In genomic region chr10:119250641-119251314, GRCh38 we compare ENCODE assay signal across 8 cellular contexts. TPM values are rescaled to one million over a fixed set of nuclear protein-coding genes. Genes with fewer than 3 reads are reported as not detected.
A peak's percentile ranks its signal among the peaks of the same experiment; 100 is the strongest.
DNase-seq lines count a peak whose midpoint lies in the region; ATAC-seq and TF ChIP-seq lines count a peak whose summit lies in the region.

No MANE protein-coding gene starts in this region.

- POLR2A ChIA-PET in activated CD8-positive, alpha-beta T cell treated with anti-CD3 and anti-CD28 coated beads for 36 hours (lab: Charles Lee): interaction anchor here (0.9 kb wide), 1 partner anchor 174 kb away, joined by 3 read pairs; no protein-coding TSS in a partner anchor
- POLR2A ChIA-PET in activated CD8-positive, alpha-beta T cell treated with anti-CD3 and anti-CD28 coated beads, Interleukin-2, amount 10 ng/mL, durations not matched to agents 7 days and 5 days (lab: Charles Lee): no interaction called here

- intact Hi-C loops in activated CD8-positive, alpha-beta T cell treated with anti-CD3 and anti-CD28 coated beads for 36 hours (cut with micrococcal nuclease): no loop called here
- intact Hi-C loops in right cardiac atrium (cut with DNase I): loop anchor here in 2 of 4 donors (5.0 kb wide), 1 partner anchor 38 kb away; no protein-coding TSS in a partner anchor
- intact Hi-C loops in sciatic nerve (cut with DNase I): no loop called here

- no peaks in the 10 kb centered on the region for H3K27me3 Mint-ChIP-seq in activated CD8-positive, alpha-beta T cell treated with anti-CD3 and anti-CD28 coated beads for 36 hours
- no peaks in the 10 kb centered on the region for H3K27me3 Mint-ChIP-seq in activated CD8-positive, alpha-beta T cell treated with anti-CD3 and anti-CD28 coated beads, Interleukin-2, amount 10 ng/mL, durations not matched to agents 7 days and 5 days (ENCODE audit: low read depth)

- no peak for TF ChIP-seq CTCF in activated CD8-positive, alpha-beta T cell treated with anti-CD3 and anti-CD28 coated beads for 36 hours (IDR thresholded peaks at IDR 0.05)

- peak overlapping the region; percentile 17 for H3K4me3 ChIP-seq in adipocyte (ENCODE audit: low read length)
- no peak overlapping the region for H3K4me3 ChIP-seq in right cardiac atrium (ENCODE audit: low read length)
- H3K4me3 ChIP-seq in subcutaneous abdominal adipose tissue (ENCODE audit: low read depth in 1 of 5, low read length in 5 of 5): no peak overlapping the region

- H3K9ac ChIP-seq in adipocyte (ENCODE audit: low read length) (peak overlapping the region; percentile 65), subcutaneous abdominal adipose tissue (ENCODE audit: low read length in 5 of 5) (no peak overlapping the region)

- peaks cover 30% of the 10 kb centered on the region for H3K4me1 Mint-ChIP-seq in activated CD8-positive, alpha-beta T cell treated with anti-CD3 and anti-CD28 coated beads for 36 hours (ENCODE audit: low read depth)
- peaks cover 13% of the 10 kb centered on the region for H3K4me1 Mint-ChIP-seq in activated CD8-positive, alpha-beta T cell treated with anti-CD3 and anti-CD28 coated beads, Interleukin-2, amount 10 ng/mL, durations not matched to agents 7 days and 5 days (ENCODE audit: low read depth)

- H3K27me3 ChIP-seq in adipocyte (replicated peaks; ENCODE audit: control insufficient read depth, insufficient read depth, low read length) (no peaks in the 10 kb centered on the region), right cardiac atrium (ENCODE audit: control insufficient read depth, insufficient read depth) (no peaks in the 10 kb centered on the region), subcutaneous abdominal adipose tissue (ENCODE audit: control insufficient read depth in 5 of 5, insufficient read depth in 4 of 5, low read length in 5 of 5) (no peaks in the 10 kb centered on the region)

- no peak for DNase-seq in activated CD8-positive, alpha-beta T cell treated with anti-CD3 and anti-CD28 coated beads for 36 hours
- no peak for DNase-seq in activated CD8-positive, alpha-beta T cell treated with anti-CD3 and anti-CD28 coated beads, Interleukin-2, amount 10 ng/mL, durations not matched to agents 7 days and 5 days
- DNase-seq in adipocyte (ENCODE audit: low read depth) (peak; percentile 92), right cardiac atrium (no peak), LoVo (ENCODE audit: low spot score) (no peak), sciatic nerve (ENCODE audit: low spot score) (no peak)

- H3K27ac Mint-ChIP-seq in activated CD8-positive, alpha-beta T cell treated with anti-CD3 and anti-CD28 coated beads for 36 hours: no peak overlapping the region
- no peak overlapping the region for H3K27ac Mint-ChIP-seq in activated CD8-positive, alpha-beta T cell treated with anti-CD3 and anti-CD28 coated beads, Interleukin-2, amount 10 ng/mL, durations not matched to agents 7 days and 5 days

- 20% methylated on average over 10 of the region's 10 CpGs for WGBS in right cardiac atrium

- CTCF ChIA-PET in activated CD8-positive, alpha-beta T cell treated with anti-CD3 and anti-CD28 coated beads for 36 hours (lab: Charles Lee): interaction anchor here (1.7 kb wide), 1 partner anchor 44 kb away, joined by 4 read pairs; the partner anchor contains the start of gene GRK5
- CTCF ChIA-PET in activated CD8-positive, alpha-beta T cell treated with anti-CD3 and anti-CD28 coated beads, Interleukin-2, amount 10 ng/mL, durations not matched to agents 7 days and 5 days (lab: Charles Lee): interaction anchor here (1.1 kb wide), 1 partner anchor 9 kb away, joined by 4 read pairs; no protein-coding TSS in a partner anchor

- H3K9me3 ChIP-seq in adipocyte (ENCODE audit: control insufficient read depth, low read length) (no peaks in the 10 kb centered on the region), right cardiac atrium (ENCODE audit: control insufficient read depth, low read length) (no peaks in the 10 kb centered on the region), subcutaneous abdominal adipose tissue (ENCODE audit: control insufficient read depth in 5 of 5, low read length in 5 of 5) (no peaks in the 10 kb centered on the region)

- H3K36me3 ChIP-seq in adipocyte (ENCODE audit: control insufficient read depth, insufficient read depth, low read length, severe bottlenecking) (no peaks in the 10 kb centered on the region), subcutaneous abdominal adipose tissue (ENCODE audit: control insufficient read depth in 5 of 5, insufficient read depth in 5 of 5, low read length in 5 of 5) (no peaks in the 10 kb centered on the region)

- no peaks in the 10 kb centered on the region for H3K36me3 Mint-ChIP-seq in activated CD8-positive, alpha-beta T cell treated with anti-CD3 and anti-CD28 coated beads for 36 hours (ENCODE audit: low read depth)
- H3K36me3 Mint-ChIP-seq in activated CD8-positive, alpha-beta T cell treated with anti-CD3 and anti-CD28 coated beads, Interleukin-2, amount 10 ng/mL, durations not matched to agents 7 days and 5 days (ENCODE audit: low read depth): no peaks in the 10 kb centered on the region

- no peaks in the 10 kb centered on the region for H3K9me3 Mint-ChIP-seq in activated CD8-positive, alpha-beta T cell treated with anti-CD3 and anti-CD28 coated beads for 36 hours
- no peaks in the 10 kb centered on the region for H3K9me3 Mint-ChIP-seq in activated CD8-positive, alpha-beta T cell treated with anti-CD3 and anti-CD28 coated beads, Interleukin-2, amount 10 ng/mL, durations not matched to agents 7 days and 5 days (ENCODE audit: insufficient read depth)

- H3K27ac ChIP-seq in right cardiac atrium (ENCODE audit: low read length) (peak overlapping the region; percentile 87), subcutaneous abdominal adipose tissue (ENCODE audit: low read depth, low read length) (peak overlapping the region; percentile 34)

- H3K4me3 Mint-ChIP-seq in activated CD8-positive, alpha-beta T cell treated with anti-CD3 and anti-CD28 coated beads for 36 hours: no peak overlapping the region
- H3K4me3 Mint-ChIP-seq in activated CD8-positive, alpha-beta T cell treated with anti-CD3 and anti-CD28 coated beads, Interleukin-2, amount 10 ng/mL, durations not matched to agents 7 days and 5 days: no peak overlapping the region

- H3K4me1 ChIP-seq in adipocyte (ENCODE audit: control insufficient read depth, insufficient read depth, low read length) (peaks cover 77% of the 10 kb centered on the region), right cardiac atrium (ENCODE audit: control insufficient read depth, insufficient read depth, low read length) (peaks cover 44% of the 10 kb centered on the region), subcutaneous abdominal adipose tissue (ENCODE audit: control insufficient read depth in 5 of 5, insufficient read depth in 5 of 5, low read length in 5 of 5) (peaks cover 10 to 72% (median 54%) of the 10 kb centered on the region in 5 donors)

- ATAC-seq in activated CD8-positive, alpha-beta T cell treated with anti-CD3 and anti-CD28 coated beads for 36 hours: peak; percentile 40
- no peak for ATAC-seq in activated CD8-positive, alpha-beta T cell treated with anti-CD3 and anti-CD28 coated beads, Interleukin-2, amount 10 ng/mL, durations not matched to agents 7 days and 5 days
- ATAC-seq in right cardiac atrium (peak in 1 of 2 donors; percentile 17), HG03025 (IDR thresholded peaks at IDR 0.05; ENCODE audit: low FRiP score, unreplicated experiment) (no peak), sciatic nerve (no peak)

RNA-seq across cellular contexts. Expression of gene GRK5, which starts 43.4 kb away (rescaled TPM):
- 10 to 100 TPM; 14.8 to 15.6 TPM for total RNA-seq in activated CD8-positive, alpha-beta T cell treated with anti-CD3 and anti-CD28 coated beads for 36 hours
- 10 to 100 TPM; 16.9 to 17.6 TPM for total RNA-seq in activated CD8-positive, alpha-beta T cell treated with anti-CD3 and anti-CD28 coated beads, Interleukin-2, amount 10 ng/mL, durations not matched to agents 7 days and 5 days
- total RNA-seq in right cardiac atrium (10 to 100 TPM; 45.2 to 89.9 (median 60.7) TPM), sciatic nerve (54.1 TPM)
- 31.3 TPM for polyA plus RNA-seq in right cardiac atrium
